ENCODE assay signal across 1 cellular context in genomic region chr21:31873275-31873695, GRCh38.
TF ChIP-seq lines count a peak whose summit lies in the region.

No MANE protein-coding gene starts in this region.

TF ChIP-seq in H1, 55 proteins besides CTCF, POLR2A, EP300 and RAD21 (continued from another document):
- TF ChIP-seq SUZ12 (IDR thresholded peaks at IDR 0.05; ENCODE audit: low read length): no peak
- TF ChIP-seq, protein P1, sequence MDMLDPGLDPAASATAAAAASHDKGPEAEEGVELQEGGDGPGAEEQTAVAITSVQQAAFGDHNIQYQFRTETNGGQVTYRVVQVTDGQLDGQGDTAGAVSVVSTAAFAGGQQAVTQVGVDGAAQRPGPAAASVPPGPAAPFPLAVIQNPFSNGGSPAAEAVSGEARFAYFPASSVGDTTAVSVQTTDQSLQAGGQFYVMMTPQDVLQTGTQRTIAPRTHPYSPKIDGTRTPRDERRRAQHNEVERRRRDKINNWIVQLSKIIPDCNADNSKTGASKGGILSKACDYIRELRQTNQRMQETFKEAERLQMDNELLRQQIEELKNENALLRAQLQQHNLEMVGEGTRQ (IDR thresholded peaks at IDR 0.05; ENCODE audit: low read length): no peak
- TF ChIP-seq NRF1 (IDR thresholded peaks at IDR 0.05; ENCODE audit: low read depth, low read length): no peak
- no peak for TF ChIP-seq CTBP2 (IDR thresholded peaks at IDR 0.05; ENCODE audit: borderline replicate concordance, insufficient read depth, insufficient read length, low read length)
- TF ChIP-seq RFX5 (IDR thresholded peaks at IDR 0.05; ENCODE audit: borderline replicate concordance, low read depth, low read length): no peak
- no peak for TF ChIP-seq CEBPB (IDR thresholded peaks at IDR 0.05; ENCODE audit: low read depth, low read length)
- TF ChIP-seq CREB1 (IDR thresholded peaks at IDR 0.05): no peak
- no peak for TF ChIP-seq JUND (IDR thresholded peaks at IDR 0.05; ENCODE audit: low read length)
- no peak for TF ChIP-seq SIN3A (conservative IDR thresholded peaks at IDR 0.05 in 1 of 2, IDR thresholded peaks at IDR 0.05 in 1 of 2; ENCODE audit: low read depth in 1 of 2, low read length in 2 of 2)
- no peak for TF ChIP-seq RXRA (IDR thresholded peaks at IDR 0.05; ENCODE audit: insufficient read depth, low read depth, low read length)
- TF ChIP-seq SIX5 (IDR thresholded peaks at IDR 0.05; ENCODE audit: low read depth, low read length): no peak
